8 cellular contexts compared by ENCODE assay signal in the genomic region with DNA sequence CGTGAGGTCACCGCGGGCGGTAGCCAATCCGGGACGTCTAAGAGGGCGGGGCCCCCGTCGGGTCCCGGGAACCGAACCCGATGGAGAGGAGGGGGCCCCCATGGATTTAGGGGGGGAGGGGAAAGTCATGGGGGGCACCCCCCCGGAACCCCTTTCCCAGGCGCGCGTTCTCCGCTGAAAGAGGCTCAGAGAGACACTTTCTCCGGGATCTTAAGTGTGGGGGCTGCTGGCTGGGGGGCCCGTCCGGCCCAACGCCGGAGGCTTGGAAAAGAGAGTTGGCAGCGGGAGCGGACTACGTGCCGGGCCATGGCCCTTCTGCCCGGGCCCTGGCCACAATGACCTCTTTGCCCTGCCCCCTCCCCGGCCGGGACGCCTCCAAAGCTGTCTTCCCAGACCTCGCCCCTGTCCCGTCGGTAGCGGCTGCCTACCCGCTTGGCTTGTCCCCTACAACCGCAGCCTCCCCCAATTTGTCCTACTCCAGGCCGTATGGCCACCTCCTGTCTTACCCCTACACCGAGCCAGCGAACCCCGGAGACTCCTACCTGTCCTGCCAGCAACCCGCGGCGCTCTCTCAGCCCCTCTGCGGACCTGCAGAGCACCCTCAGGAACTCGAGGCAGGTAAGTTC. TPM values are rescaled to one million over a fixed set of nuclear protein-coding genes. Genes with fewer than 3 reads are reported as not detected.
DNase-seq lines count a peak whose midpoint lies in the region; ATAC-seq and TF ChIP-seq lines count a peak whose summit lies in the region.

A gene with protein sequence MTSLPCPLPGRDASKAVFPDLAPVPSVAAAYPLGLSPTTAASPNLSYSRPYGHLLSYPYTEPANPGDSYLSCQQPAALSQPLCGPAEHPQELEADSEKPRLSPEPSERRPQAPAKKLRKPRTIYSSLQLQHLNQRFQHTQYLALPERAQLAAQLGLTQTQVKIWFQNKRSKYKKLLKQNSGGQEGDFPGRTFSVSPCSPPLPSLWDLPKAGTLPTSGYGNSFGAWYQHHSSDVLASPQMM (plus strand): TSS at position 57 of the 626 bp plus-strand sequence. CDS start 279 bp downstream, at position 336.

- H3K4me3 ChIP-seq in GM23338 (peak within 1 kb of the TSS; percentile 65), iPS-11a (ENCODE audit: low read depth, low read length) (peak within 1 kb of the TSS; percentile 50), suprapubic skin (peak within 1 kb of the TSS; percentile 56)

- ATAC-seq in GM23338: peak; percentile 4
- ATAC-seq in activated CD8-positive, alpha-beta memory T cell treated with anti-CD3 and anti-CD28 coated beads, Interleukin-2, amount 10 ng/mL, durations not matched to agents 7 days and 5 days: no peak

- TF ChIP-seq POLR2A in suprapubic skin (IDR thresholded peaks at IDR 0.05): no peak

- TF ChIP-seq CTCF in GM23338 (conservative IDR thresholded peaks at IDR 0.05; ENCODE audit: low read depth in 2 of 2) (no peak), suprapubic skin (IDR thresholded peaks at IDR 0.05) (no peak)

- in situ Hi-C loops in ACHN (cut with HindIII; ENCODE audit: low pct_ligation_motif_present, low pct_unique_long_range_greater_than_20kb, low sequenced_read_pairs): no loop called here

- H3K9me2 ChIP-seq in GM23338 (ENCODE audit: insufficient read depth): no peaks in the 10 kb centered on the region

- H3K4me1 ChIP-seq in GM23338 (ENCODE audit: insufficient read depth) (peaks cover 32% of the 10 kb centered on the region), suprapubic skin (peaks cover 39% of the 10 kb centered on the region)

- H3K9me3 Mint-ChIP-seq in GM23338: no peaks in the 10 kb centered on the region; the same call in 1 of the 3 replicates
- no peaks in the 10 kb centered on the region for H3K9me3 Mint-ChIP-seq in activated CD8-positive, alpha-beta memory T cell treated with anti-CD3 and anti-CD28 coated beads, Interleukin-2, amount 10 ng/mL, durations not matched to agents 7 days and 5 days (ENCODE audit: low read depth)

- no peaks in the 10 kb centered on the region; the same call in 2 of the 3 replicates for H3K36me3 Mint-ChIP-seq in GM23338 (ENCODE audit: low read depth)
- H3K36me3 Mint-ChIP-seq in activated CD8-positive, alpha-beta memory T cell treated with anti-CD3 and anti-CD28 coated beads, Interleukin-2, amount 10 ng/mL, durations not matched to agents 7 days and 5 days: peaks cover 1% of the 10 kb centered on the region

- no peaks in the 10 kb centered on the region for H3K79me2 ChIP-seq in GM23338 (replicated peaks; ENCODE audit: insufficient read depth)

- peaks cover 42% of the 10 kb centered on the region for H3K4me1 Mint-ChIP-seq in GM23338
- peaks cover 30% of the 10 kb centered on the region for H3K4me1 Mint-ChIP-seq in activated CD8-positive, alpha-beta memory T cell treated with anti-CD3 and anti-CD28 coated beads, Interleukin-2, amount 10 ng/mL, durations not matched to agents 7 days and 5 days

- peaks cover 98% of the 10 kb centered on the region for H3K27me3 Mint-ChIP-seq in GM23338 (ENCODE audit: insufficient read depth, low read depth, poor library complexity)
- H3K27me3 Mint-ChIP-seq in activated CD8-positive, alpha-beta memory T cell treated with anti-CD3 and anti-CD28 coated beads, Interleukin-2, amount 10 ng/mL, durations not matched to agents 7 days and 5 days: peaks cover 92% of the 10 kb centered on the region

- H3K9me3 ChIP-seq in suprapubic skin: no peaks in the 10 kb centered on the region

- peaks cover 12% of the 10 kb centered on the region for H3F3A ChIP-seq in GM23338 (replicated peaks; ENCODE audit: low read depth)

- peak within 1 kb of the TSS; percentile 84 for H3K4me2 ChIP-seq in GM23338

- WGBS in suprapubic skin: 7% methylated on average over 14 of the region's 45 CpGs

- H3K27me3 ChIP-seq in GM23338 (ENCODE audit: insufficient read depth) (peaks cover 99% of the 10 kb centered on the region), suprapubic skin (peaks cover 100% of the 10 kb centered on the region)

- H2AFZ ChIP-seq in GM23338: peak within 1 kb of the TSS; percentile 98

- no peak within 1 kb of the TSS for H3K27ac Mint-ChIP-seq in GM23338
- peak within 1 kb of the TSS; percentile 50 for H3K27ac Mint-ChIP-seq in activated CD8-positive, alpha-beta memory T cell treated with anti-CD3 and anti-CD28 coated beads, Interleukin-2, amount 10 ng/mL, durations not matched to agents 7 days and 5 days

- H3K36me3 ChIP-seq in GM23338 (ENCODE audit: insufficient read depth): no peaks in the 10 kb centered on the region
- no peaks in the 10 kb centered on the region for H3K36me3 ChIP-seq in suprapubic skin

- DNase-seq in ACHN (peak; percentile 81), GM23338 (ENCODE audit: low spot score) (peak; percentile 65), suprapubic skin (ENCODE audit: low spot score in 2 of 2) (no peak), activated gamma-delta T cell (lab: John Stamatoyannopoulos, UW) (no peak), NCI-H526 treated with DMSO at 0.1 percent for 48 hours (lab: John Stamatoyannopoulos, UW) (no peak), AG08396 (ENCODE audit: low spot score) (no peak)
- peak; percentile 77 for DNase-seq in activated CD8-positive, alpha-beta memory T cell treated with anti-CD3 and anti-CD28 coated beads, Interleukin-2, amount 10 ng/mL, durations not matched to agents 7 days and 5 days

- no peak for TF ChIP-seq EP300 in suprapubic skin (IDR thresholded peaks at IDR 0.05)

- CTCF ChIA-PET in activated CD8-positive, alpha-beta memory T cell treated with anti-CD3 and anti-CD28 coated beads, Interleukin-2, amount 10 ng/mL, durations not matched to agents 7 days and 5 days (lab: Charles Lee): interaction anchor here (1.1 to 4.3 kb wide), 3 partner anchors 17 to 414 kb away, joined by 3 to 47 read pairs (median 5); a partner anchor contains a TSS

- H3K4me3 Mint-ChIP-seq in GM23338: peak within 1 kb of the TSS; percentile 91
- H3K4me3 Mint-ChIP-seq in activated CD8-positive, alpha-beta memory T cell treated with anti-CD3 and anti-CD28 coated beads, Interleukin-2, amount 10 ng/mL, durations not matched to agents 7 days and 5 days: peak within 1 kb of the TSS; percentile 76

- H3K27ac ChIP-seq in GM23338 (ENCODE audit: low read depth): no peak within 1 kb of the TSS
- peak within 1 kb of the TSS; percentile 62 for H3K27ac ChIP-seq in suprapubic skin

- H4K20me1 ChIP-seq in GM23338 (replicated peaks; ENCODE audit: insufficient read depth): peaks cover 30% of the 10 kb centered on the region

TF ChIP-seq in GM23338, 12 proteins besides CTCF, POLR2A, EP300 and RAD21:
- TF ChIP-seq, protein P1, sequence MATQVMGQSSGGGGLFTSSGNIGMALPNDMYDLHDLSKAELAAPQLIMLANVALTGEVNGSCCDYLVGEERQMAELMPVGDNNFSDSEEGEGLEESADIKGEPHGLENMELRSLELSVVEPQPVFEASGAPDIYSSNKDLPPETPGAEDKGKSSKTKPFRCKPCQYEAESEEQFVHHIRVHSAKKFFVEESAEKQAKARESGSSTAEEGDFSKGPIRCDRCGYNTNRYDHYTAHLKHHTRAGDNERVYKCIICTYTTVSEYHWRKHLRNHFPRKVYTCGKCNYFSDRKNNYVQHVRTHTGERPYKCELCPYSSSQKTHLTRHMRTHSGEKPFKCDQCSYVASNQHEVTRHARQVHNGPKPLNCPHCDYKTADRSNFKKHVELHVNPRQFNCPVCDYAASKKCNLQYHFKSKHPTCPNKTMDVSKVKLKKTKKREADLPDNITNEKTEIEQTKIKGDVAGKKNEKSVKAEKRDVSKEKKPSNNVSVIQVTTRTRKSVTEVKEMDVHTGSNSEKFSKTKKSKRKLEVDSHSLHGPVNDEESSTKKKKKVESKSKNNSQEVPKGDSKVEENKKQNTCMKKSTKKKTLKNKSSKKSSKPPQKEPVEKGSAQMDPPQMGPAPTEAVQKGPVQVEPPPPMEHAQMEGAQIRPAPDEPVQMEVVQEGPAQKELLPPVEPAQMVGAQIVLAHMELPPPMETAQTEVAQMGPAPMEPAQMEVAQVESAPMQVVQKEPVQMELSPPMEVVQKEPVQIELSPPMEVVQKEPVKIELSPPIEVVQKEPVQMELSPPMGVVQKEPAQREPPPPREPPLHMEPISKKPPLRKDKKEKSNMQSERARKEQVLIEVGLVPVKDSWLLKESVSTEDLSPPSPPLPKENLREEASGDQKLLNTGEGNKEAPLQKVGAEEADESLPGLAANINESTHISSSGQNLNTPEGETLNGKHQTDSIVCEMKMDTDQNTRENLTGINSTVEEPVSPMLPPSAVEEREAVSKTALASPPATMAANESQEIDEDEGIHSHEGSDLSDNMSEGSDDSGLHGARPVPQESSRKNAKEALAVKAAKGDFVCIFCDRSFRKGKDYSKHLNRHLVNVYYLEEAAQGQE (IDR thresholded peaks at IDR 0.05; ENCODE audit: unreplicated experiment): no peak
- TF ChIP-seq EZH2 (IDR thresholded peaks at IDR 0.05; ENCODE audit: low read depth, unreplicated experiment) (peak; percentile 74), CREB1 (CRISPR knock-in tag; IDR thresholded peaks at IDR 0.05; ENCODE audit: low read depth) (peak; percentile 81), ZNF331 (CRISPR knock-in tag; IDR thresholded peaks at IDR 0.05; ENCODE audit: low read depth) (no peak)
TF ChIP-seq in GM23338: peak in this region for 2.

RNA-seq across cellular contexts. Expression of the gene that starts here (rescaled TPM):
- total RNA-seq in GM23338 (2014; rRNA removed; shearing (Covaris generic)): 0.10 and 0.58 TPM in 2 replicates
- polyA plus RNA-seq in GM23338 (2016; fragmentation: Nextera tagmentation; extraction: Ambion mirVana): 0.79 and 0.80 TPM in 2 replicates
- under 1 TPM in 1 of 2 experiments, not detected in 1; 0.23 TPM for total RNA-seq in activated CD8-positive, alpha-beta memory T cell treated with anti-CD3 and anti-CD28 coated beads, Interleukin-2, amount 10 ng/mL, durations not matched to agents 7 days and 5 days
- total RNA-seq in suprapubic skin: 1 to 10 TPM; 1.4 to 5.7 (median 3.4) TPM

Comparison
In these comparisons a context has a peak if more than half of its experiments do, and no peak if none do; other contexts are left out.
1. Peak in DNase-seq, ATAC-seq, H3K4me3 ChIP-seq and H3K4me2 ChIP-seq in GM23338; RNA of the gene not detected or under 1 TPM.
2. Peak in DNase-seq in activated CD8-positive, alpha-beta memory T cell treated with anti-CD3 and anti-CD28 coated beads, Interleukin-2, amount 10 ng/mL, durations not matched to agents 7 days and 5 days; RNA of the gene not detected or under 1 TPM.